18 cellular contexts compared by ENCODE assay signal in the genomic region with DNA sequence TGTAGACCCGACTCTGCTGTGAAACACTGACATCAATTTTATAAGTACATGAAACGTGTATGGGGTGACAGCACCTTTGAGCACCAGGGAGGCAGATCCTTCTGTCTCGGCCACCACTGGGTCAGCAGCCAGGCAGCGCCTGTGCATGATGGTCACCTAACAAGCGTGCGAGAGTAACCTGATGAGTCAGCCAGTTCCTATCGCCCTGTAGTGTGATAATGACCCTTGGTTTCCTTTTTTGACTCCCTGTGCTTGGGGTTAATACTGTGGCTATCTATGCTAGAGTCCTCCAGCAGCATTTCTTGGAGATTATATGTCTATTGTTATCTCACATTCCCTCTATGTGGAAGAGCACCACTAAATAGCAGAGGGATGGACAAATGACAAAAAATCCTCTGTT.
DNase-seq lines count a peak whose midpoint lies in the region; ATAC-seq, FAIRE-seq and TF ChIP-seq lines count a peak whose summit lies in the region.
"Had no signal": no experiment of that assay in that cellular context is flagged by ENCODE, and none has a peak within 500 bp of the region (broad histone marks: within the 10 kb centered on the region; RNA-seq: fewer than 3 reads in every experiment).

No MANE protein-coding gene starts in this region.

- no peak overlapping the region for H3K9ac ChIP-seq in H1 (replicated peaks in 1 of 4; ENCODE audit: extremely low read depth in 1 of 4, low read depth in 3 of 4, low read length in 3 of 4)
- H3K9ac ChIP-seq in smooth muscle cell (ENCODE audit: low read depth), result no peak overlapping the region

- no peaks in the 10 kb centered on the region for H3K79me1 ChIP-seq in H1 (ENCODE audit: low read depth, low read length)

- H3F3A ChIP-seq in smooth muscle cell (ENCODE audit: low read depth), result no peaks in the 10 kb centered on the region

- no peaks in the 10 kb centered on the region; the same call in 1 of the 2 replicates for H3K23me2 ChIP-seq in H1 (ENCODE audit: low read depth, low read length)

- H3K4me3 ChIP-seq in H1 (ENCODE audit: extremely low read depth in 1 of 4, insufficient read depth in 2 of 4, low read depth in 3 of 4, low read length in 4 of 4) (no peak overlapping the region), smooth muscle cell (no peak overlapping the region)
- H3K4me3 ChIP-seq: HAP-1, PC-9 had no signal

- no peak overlapping the region for H4K8ac ChIP-seq in H1 (ENCODE audit: extremely low read depth, insufficient read depth, low read length)

- no peaks in the 10 kb centered on the region for H3K4me1 Mint-ChIP-seq in glutamatergic neuron (ENCODE audit: low read depth, unreplicated experiment)

- H4K20me1 ChIP-seq in H1 (replicated peaks in 1 of 2; ENCODE audit: control insufficient read depth in 1 of 2, insufficient read depth in 2 of 2, low read length in 2 of 2) (no peaks in the 10 kb centered on the region), smooth muscle cell (ENCODE audit: low read depth) (no peaks in the 10 kb centered on the region)

- H3K4me2 ChIP-seq in H1 (ENCODE audit: insufficient read depth in 1 of 2, low read depth in 2 of 2, low read length in 2 of 2), result no peak overlapping the region
- H3K4me2 ChIP-seq in smooth muscle cell, result peak overlapping the region; percentile 72
- H3K4me2 ChIP-seq: PC-9 had no signal

- no peak overlapping the region for H3K23ac ChIP-seq in H1 (ENCODE audit: insufficient read length)

- no peak overlapping the region for H3K4me3 Mint-ChIP-seq in glutamatergic neuron (ENCODE audit: unreplicated experiment)

- no peak overlapping the region; the same call in 1 of the 2 replicates for H2BK5ac ChIP-seq in H1 (ENCODE audit: low read depth, low read length)

- peaks cover 4% of the 10 kb centered on the region for H3K36me3 Mint-ChIP-seq in glutamatergic neuron (ENCODE audit: unreplicated experiment)

- ATAC-seq in HG02798 (IDR thresholded peaks at IDR 0.05; ENCODE audit: poor library complexity, unreplicated experiment) (peak; percentile 36), GM18907 (IDR thresholded peaks at IDR 0.05; ENCODE audit: unreplicated experiment) (no peak)
- ATAC-seq: SK-N-SH treated with all-trans-retinoic acid at 6 μM for 48 hours had no signal

- no peak for FAIRE-seq in H1 (lab: Jason Lieb, UNC)

- H3K18ac ChIP-seq in H1 (ENCODE audit: extremely low read depth, low read length), result no peak overlapping the region

- H3K4me1 ChIP-seq in H1 (replicated peaks in 1 of 4; ENCODE audit: control insufficient read depth in 3 of 4, insufficient read depth in 4 of 4, low read length in 3 of 4) (peaks cover 0 to 7% (median 2%) of the 10 kb centered on the region in 4 experiments; a peak in 2 of 7 replicates), smooth muscle cell (ENCODE audit: low read depth) (peaks cover 6% of the 10 kb centered on the region)

- H3K79me2 ChIP-seq in H1 (ENCODE audit: control insufficient read depth in 1 of 2, insufficient read depth in 2 of 2, low read length in 2 of 2) (no peaks in the 10 kb centered on the region), smooth muscle cell (ENCODE audit: low read depth) (no peaks in the 10 kb centered on the region)

- no peak overlapping the region for H2BK15ac ChIP-seq in H1 (ENCODE audit: low read length)

- H3K56ac ChIP-seq in H1 (replicated peaks; ENCODE audit: insufficient read length, low read depth, low read length), result no peak overlapping the region

- H3K9me3 ChIP-seq in H1 (ENCODE audit: insufficient read depth in 2 of 2, low read depth in 1 of 2, low read length in 1 of 2), result no peaks in the 10 kb centered on the region
- no peaks in the 10 kb centered on the region for H3K9me3 ChIP-seq in smooth muscle cell (replicated peaks; ENCODE audit: low read depth)
- H3K9me3 ChIP-seq: Caco-2, HAP-1 had no signal

- H2AFZ ChIP-seq in H1 (ENCODE audit: low read length) (no peak overlapping the region), smooth muscle cell (ENCODE audit: low read depth) (no peak overlapping the region)
- H2AFZ ChIP-seq: PC-9 had no signal

- H3K36me3 ChIP-seq in H1 (ENCODE audit: control insufficient read depth in 2 of 4, insufficient read depth in 4 of 4, low read length in 3 of 4) (no peaks in the 10 kb centered on the region), smooth muscle cell (ENCODE audit: low read depth) (no peaks in the 10 kb centered on the region)
- H3K36me3 ChIP-seq: HAP-1 had no signal

- H4K91ac ChIP-seq in H1 (replicated peaks; ENCODE audit: insufficient read length, low read length), result peak overlapping the region; percentile 52

- H3K27ac Mint-ChIP-seq in glutamatergic neuron (ENCODE audit: unreplicated experiment), result no peak overlapping the region

- H3K27me3 ChIP-seq in H1 (replicated peaks in 1 of 4; ENCODE audit: control insufficient read depth in 3 of 4, extremely low read depth in 1 of 4, insufficient read depth in 3 of 4, low read length in 3 of 4) (no peaks in the 10 kb centered on the region), smooth muscle cell (ENCODE audit: low read depth) (no peaks in the 10 kb centered on the region)

- H3K27ac ChIP-seq in H1 (ENCODE audit: low read depth, low read length) (no peak overlapping the region), smooth muscle cell (ENCODE audit: low read depth) (no peak overlapping the region)
- H3K27ac ChIP-seq: PC-9 had no signal

- H3K4ac ChIP-seq in H1 (replicated peaks; ENCODE audit: insufficient read length, low read depth, low read length), result no peak overlapping the region

- TF ChIP-seq RAD21 in H1 (IDR thresholded peaks at IDR 0.05 in 1 of 2, conservative IDR thresholded peaks at IDR 0.05 in 1 of 2; ENCODE audit: low read depth in 2 of 2, low read length in 2 of 2), result no peak

- POLR2A ChIA-PET in H1 (lab: Charles Lee; ENCODE audit: partially characterized antibody), result no interaction called here

- no peak overlapping the region for H2BK20ac ChIP-seq in H1 (ENCODE audit: low read length)

- H3K27me3 Mint-ChIP-seq in glutamatergic neuron (ENCODE audit: unreplicated experiment), result no peaks in the 10 kb centered on the region

- H4K5ac ChIP-seq in H1 (ENCODE audit: insufficient read length, low read depth, low read length), result no peak overlapping the region

- no peak for TF ChIP-seq EP300 in H1 (IDR thresholded peaks at IDR 0.05; ENCODE audit: borderline replicate concordance in 1 of 2, low read depth in 2 of 2, low read length in 2 of 2)

- CTCF ChIA-PET in H1 (lab: Charles Lee; ENCODE audit: partially characterized antibody), result no interaction called here

- DNase-seq in RKO (ENCODE audit: low spot score) (peak; percentile 15), H1 (ENCODE audit: low read depth in 1 of 2, low spot score in 2 of 2) (no peak), smooth muscle cell (lab: John Stamatoyannopoulos, UW; ENCODE audit: unreplicated experiment) (no peak), dedifferentiated amniotic fluid mesenchymal stem cell (ENCODE audit: extremely low spot score) (no peak), glutamatergic neuron (no peak)
- DNase-seq: Caco-2, DMS53, KBM-7, NCI-H1436 treated with DMSO at 0.1 percent for 48 hours, NCI-H2029 treated with DMSO at 0.1 percent for 48 hours, NCI-H510A, NCI-H774, Right ventricle myocardium superior had no signal

- H2BK120ac ChIP-seq in H1 (replicated peaks; ENCODE audit: low read depth, low read length), result no peak overlapping the region

- 89% methylated on average over 7 of the region's 7 CpGs; no CpG with 5 or more reads in 1 of the 2 experiments for WGBS in H1 (ENCODE audit: extremely low coverage in 1 of 2, insufficient coverage in 1 of 2, insufficient read length in 1 of 2, insufficient replicate concordance in 2 of 2, low coverage in 1 of 2, low lambda C conversion rate in 2 of 2, missing lambda C conversion rate in 1 of 2), 2 experiments
- 30% methylated on average over 7 of the region's 7 CpGs for WGBS in smooth muscle cell (ENCODE audit: low lambda C conversion rate)

- no peak overlapping the region for H2AK5ac ChIP-seq in H1 (ENCODE audit: low read depth, low read length)

- H3K14ac ChIP-seq in H1 (ENCODE audit: insufficient read length), result no peak overlapping the region

- peaks cover 2% of the 10 kb centered on the region for H3K9me3 Mint-ChIP-seq in glutamatergic neuron (ENCODE audit: unreplicated experiment)

- TF ChIP-seq POLR2A in H1 (IDR thresholded peaks at IDR 0.05; ENCODE audit: control extremely low read depth in 1 of 2, low read depth in 2 of 2, low read length in 2 of 2), result no peak

- H2BK12ac ChIP-seq in H1 (ENCODE audit: low read depth, low read length), result no peak overlapping the region

- TF ChIP-seq CTCF in H1 (IDR thresholded peaks at IDR 0.05; ENCODE audit: control extremely low read depth in 1 of 3, insufficient read depth in 1 of 3, low read depth in 1 of 3, low read length in 3 of 3) (no peak), smooth muscle cell (IDR thresholded peaks at IDR 0.05; ENCODE audit: borderline replicate concordance, insufficient read depth, poor library complexity, severe bottlenecking) (no peak), glutamatergic neuron (IDR thresholded peaks at IDR 0.05; ENCODE audit: partially characterized antibody, unreplicated experiment) (no peak)

TF ChIP-seq in H1, 55 proteins besides CTCF, POLR2A, EP300 and RAD21 (continues in another document):
- TF ChIP-seq CBX8 (IDR thresholded peaks at IDR 0.05; ENCODE audit: borderline replicate concordance, low read depth, low read length) (no peak), HDAC2 (IDR thresholded peaks at IDR 0.05; ENCODE audit: borderline replicate concordance in 1 of 2, low read depth in 2 of 2, low read length in 2 of 2) (no peak), MAFK (IDR thresholded peaks at IDR 0.05; ENCODE audit: low read depth, low read length) (no peak), CREB1 (IDR thresholded peaks at IDR 0.05) (no peak), TBP (IDR thresholded peaks at IDR 0.05; ENCODE audit: low read depth, low read length) (no peak), MAX (IDR thresholded peaks at IDR 0.05) (no peak), GTF2F1 (IDR thresholded peaks at IDR 0.05; ENCODE audit: borderline replicate concordance, low read depth, low read length) (no peak), USF2 (IDR thresholded peaks at IDR 0.05; ENCODE audit: low read length) (no peak), BRCA1 (IDR thresholded peaks at IDR 0.05; ENCODE audit: low read depth, low read length) (no peak), JUND (IDR thresholded peaks at IDR 0.05; ENCODE audit: low read length) (no peak), NANOG (IDR thresholded peaks at IDR 0.05; ENCODE audit: insufficient read depth, low read depth, low read length, poor library complexity, severe bottlenecking) (no peak)
